8 cellular contexts compared by ENCODE assay signal in the genomic region with DNA sequence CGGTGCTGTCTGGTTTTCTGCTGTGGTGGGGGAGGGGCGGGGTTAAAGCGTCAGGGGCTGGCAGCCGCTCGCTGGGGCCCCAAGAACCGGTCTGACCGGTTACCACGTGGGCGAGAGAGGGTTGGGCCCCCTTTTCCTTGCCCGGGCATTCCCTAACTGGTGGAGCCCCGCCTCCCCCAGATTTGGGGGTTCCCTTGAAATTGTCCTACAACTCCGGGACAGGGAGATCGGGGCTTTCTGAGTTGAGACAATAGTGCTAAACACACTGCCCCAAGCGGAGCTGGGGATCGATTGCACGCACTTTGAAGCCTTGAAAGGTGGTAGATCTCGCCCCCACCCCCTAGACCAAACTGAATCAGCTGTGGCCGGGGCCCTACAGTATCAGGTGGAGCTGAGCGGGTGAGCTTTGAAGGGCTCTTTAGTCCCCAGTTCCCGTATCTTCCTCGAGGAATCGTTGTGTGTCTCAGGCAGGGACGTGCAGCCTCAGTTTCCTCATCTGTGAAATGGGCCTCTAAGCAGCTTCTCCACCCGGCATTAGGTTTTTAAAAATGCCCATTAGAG. TPM values are rescaled to one million over a fixed set of nuclear protein-coding genes. Genes with fewer than 3 reads are reported as not detected.
DNase-seq lines count a peak whose midpoint lies in the region; ATAC-seq and TF ChIP-seq lines count a peak whose summit lies in the region.

No MANE protein-coding gene starts in this region.

- H3K27me3 ChIP-seq in HUES6 (ENCODE audit: control insufficient read depth, insufficient read depth, low read length): no peaks in the 10 kb centered on the region
- no peaks in the 10 kb centered on the region for H3K27me3 ChIP-seq in left ventricle myocardium inferior (ENCODE audit: low read depth)

- H3K9ac ChIP-seq in HUES6 (ENCODE audit: low read length): peak overlapping the region; percentile 99

- peak; percentile 8 for ATAC-seq in activated naive CD8-positive, alpha-beta T cell treated with anti-CD3 and anti-CD28 coated beads, Interleukin-2, amount 10 ng/mL, durations not matched to agents 7 days and 5 days (ENCODE audit: low read depth)
- no peak for ATAC-seq in HG03342 (IDR thresholded peaks at IDR 0.05; ENCODE audit: unreplicated experiment)
- no peak for ATAC-seq in GM21786 (IDR thresholded peaks at IDR 0.05; ENCODE audit: unreplicated experiment)

- H3K4me1 ChIP-seq in HUES6 (ENCODE audit: control insufficient read depth, insufficient read depth, low read length) (peaks cover 5% of the 10 kb centered on the region), left ventricle myocardium inferior (peaks cover 59% of the 10 kb centered on the region)

- peak overlapping the region; percentile 94 for H3K27ac ChIP-seq in HUES6 (ENCODE audit: low read depth, low read length)
- peak overlapping the region; percentile 99 for H3K27ac ChIP-seq in left ventricle myocardium inferior (replicated peaks)

- H3K9me3 ChIP-seq in HUES6 (ENCODE audit: control insufficient read depth, insufficient read depth, low read depth, low read length) (no peaks in the 10 kb centered on the region), left ventricle myocardium inferior (replicated peaks) (no peaks in the 10 kb centered on the region)

- POLR2A ChIA-PET in activated naive CD8-positive, alpha-beta T cell treated with anti-CD3 and anti-CD28 coated beads, Interleukin-2, amount 10 ng/mL, durations not matched to agents 7 days and 5 days (lab: Charles Lee): interaction anchor here (0.9 to 5.4 kb wide), 17 partner anchors 13 to 684 kb away, joined by 3 to 267 read pairs (median 5); a partner anchor contains a TSS

- TF ChIP-seq CTCF in left ventricle myocardium inferior (IDR thresholded peaks at IDR 0.05; ENCODE audit: borderline replicate concordance) (no peak), retinal pigment epithelial cell (conservative IDR thresholded peaks at IDR 0.05; ENCODE audit: low read depth, low read length) (peak; percentile 23)

- H3K9me3 Mint-ChIP-seq in activated naive CD8-positive, alpha-beta T cell treated with anti-CD3 and anti-CD28 coated beads, Interleukin-2, amount 10 ng/mL, durations not matched to agents 7 days and 5 days: no peaks in the 10 kb centered on the region

- H3K4me3 ChIP-seq in HUES6 (ENCODE audit: low read depth, low read length): peak overlapping the region; percentile 79
- H3K4me3 ChIP-seq in left ventricle myocardium inferior: peak overlapping the region; percentile 91
- H3K4me3 ChIP-seq in retinal pigment epithelial cell (ENCODE audit: low read length): peak overlapping the region; percentile 99

- peaks cover 34% of the 10 kb centered on the region for H3K4me1 Mint-ChIP-seq in activated naive CD8-positive, alpha-beta T cell treated with anti-CD3 and anti-CD28 coated beads, Interleukin-2, amount 10 ng/mL, durations not matched to agents 7 days and 5 days

- H3K27ac Mint-ChIP-seq in activated naive CD8-positive, alpha-beta T cell treated with anti-CD3 and anti-CD28 coated beads, Interleukin-2, amount 10 ng/mL, durations not matched to agents 7 days and 5 days: peak overlapping the region; percentile 100

- peaks cover 29% of the 10 kb centered on the region for H3K36me3 Mint-ChIP-seq in activated naive CD8-positive, alpha-beta T cell treated with anti-CD3 and anti-CD28 coated beads, Interleukin-2, amount 10 ng/mL, durations not matched to agents 7 days and 5 days

- intact Hi-C loops in left ventricle myocardium inferior (cut with micrococcal nuclease): no loop called here

- H3K36me3 ChIP-seq in HUES6 (ENCODE audit: control insufficient read depth, insufficient read depth, low read length): peaks cover 9% of the 10 kb centered on the region
- peaks cover 7% of the 10 kb centered on the region for H3K36me3 ChIP-seq in left ventricle myocardium inferior

- DNase-seq in COLO668 (lab: John Stamatoyannopoulos, UW; ENCODE audit: unreplicated experiment): peak; percentile 95
- peak; percentile 39 to 76 for DNase-seq in SW 1271 (lab: John Stamatoyannopoulos, UW)
- peak; percentile 74 for DNase-seq in activated naive CD8-positive, alpha-beta T cell treated with anti-CD3 and anti-CD28 coated beads, Interleukin-2, amount 10 ng/mL, durations not matched to agents 7 days and 5 days
- peak; percentile 54 for DNase-seq in left ventricle myocardium inferior
- DNase-seq in retinal pigment epithelial cell (ENCODE audit: low read depth): no peak

- H3K27me3 Mint-ChIP-seq in activated naive CD8-positive, alpha-beta T cell treated with anti-CD3 and anti-CD28 coated beads, Interleukin-2, amount 10 ng/mL, durations not matched to agents 7 days and 5 days: no peaks in the 10 kb centered on the region

- H3K4me3 Mint-ChIP-seq in activated naive CD8-positive, alpha-beta T cell treated with anti-CD3 and anti-CD28 coated beads, Interleukin-2, amount 10 ng/mL, durations not matched to agents 7 days and 5 days: peak overlapping the region; percentile 98

RNA-seq across cellular contexts. Expression of a gene that starts 4.8 kb away (rescaled TPM):
- 100 to 1,000 TPM; 167 to 178 TPM for total RNA-seq in activated naive CD8-positive, alpha-beta T cell treated with anti-CD3 and anti-CD28 coated beads, Interleukin-2, amount 10 ng/mL, durations not matched to agents 7 days and 5 days
- total RNA-seq in left ventricle myocardium inferior: 17.3 TPM

RNA-seq across cellular contexts. Expression of a gene that starts 4.8 kb away (rescaled TPM):
- total RNA-seq in activated naive CD8-positive, alpha-beta T cell treated with anti-CD3 and anti-CD28 coated beads, Interleukin-2, amount 10 ng/mL, durations not matched to agents 7 days and 5 days: 10 to 100 TPM; 67.1 to 69.9 TPM
- 39.2 TPM for total RNA-seq in left ventricle myocardium inferior

RNA-seq across cellular contexts. Expression of a gene that starts 36.9 kb away (rescaled TPM):
- total RNA-seq in activated naive CD8-positive, alpha-beta T cell treated with anti-CD3 and anti-CD28 coated beads, Interleukin-2, amount 10 ng/mL, durations not matched to agents 7 days and 5 days: 10 to 100 TPM; 56.3 to 57.2 TPM
- total RNA-seq in left ventricle myocardium inferior: 35.4 TPM

RNA-seq across cellular contexts. Expression of a gene that starts 38.5 kb away (rescaled TPM):
- total RNA-seq in activated naive CD8-positive, alpha-beta T cell treated with anti-CD3 and anti-CD28 coated beads, Interleukin-2, amount 10 ng/mL, durations not matched to agents 7 days and 5 days: 10 to 100 TPM; 54.3 to 55.8 TPM
- total RNA-seq in left ventricle myocardium inferior: 19.6 TPM

RNA-seq across cellular contexts. Expression of a gene that starts 52.3 kb away (rescaled TPM):
- total RNA-seq in activated naive CD8-positive, alpha-beta T cell treated with anti-CD3 and anti-CD28 coated beads, Interleukin-2, amount 10 ng/mL, durations not matched to agents 7 days and 5 days: 1 to 10 TPM; 3.7 TPM
- total RNA-seq in left ventricle myocardium inferior: 6.3 TPM
